8 cellular contexts compared by ENCODE assay signal in genomic region chr7:2403718-2404648, GRCh38. TPM values are rescaled to one million over a fixed set of nuclear protein-coding genes. Genes with fewer than 3 reads are reported as not detected.
DNase-seq lines count a peak whose midpoint lies in the region; ATAC-seq and TF ChIP-seq lines count a peak whose summit lies in the region.

No MANE protein-coding gene starts in this region.

- DNase-seq in NCI-H1105 (lab: John Stamatoyannopoulos, UW) (peak; percentile 4), NCI-H1105 treated with DMSO at 0.1 percent for 48 hours (lab: John Stamatoyannopoulos, UW) (no peak), SK-MEL-5 (ENCODE audit: low read depth, low spot score) (peak; percentile 30), breast epithelium (ENCODE audit: low spot score in 2 of 2) (no peak), skeletal muscle cell (ENCODE audit: low read depth) (no peak), mesenteric fat pad (ENCODE audit: low spot score) (no peak)

- TF ChIP-seq CTCF in breast epithelium (IDR thresholded peaks at IDR 0.05), result peak in 1 of 3 donors; percentile 13

- intact Hi-C loops in breast epithelium (cut with DNase I; ENCODE audit: low total_unique reads), result no loop called here

- peak overlapping the region; percentile 91 to 96 (median 94) for H3K4me3 ChIP-seq in breast epithelium
- H3K4me3 ChIP-seq in iPS-18c (ENCODE audit: insufficient read depth, low read depth, low read length), result peak overlapping the region; percentile 79
- peak overlapping the region; percentile 82 for H3K4me3 ChIP-seq in skeletal muscle cell (ENCODE audit: low read depth, low read length)

- no peaks in the 10 kb centered on the region for H3K36me3 ChIP-seq in breast epithelium

- no peaks in the 10 kb centered on the region for H3K27me3 ChIP-seq in breast epithelium

- H3K9me3 ChIP-seq in breast epithelium, result no peaks in the 10 kb centered on the region
- H3K9me3 ChIP-seq in iPS-18c (ENCODE audit: control insufficient read depth, insufficient read depth, low read length), result no peaks in the 10 kb centered on the region

- in situ Hi-C loops in SK-MEL-5 (cut with HindIII; ENCODE audit: low pct_unique_long_range_greater_than_20kb, low sequenced_read_pairs), result no loop called here

- H3K27ac ChIP-seq in breast epithelium, result peak overlapping the region; percentile 76 to 89

- peaks cover 0 to 19% of the 10 kb centered on the region in 2 donors for H3K4me1 ChIP-seq in breast epithelium

- peak; percentile 9 for ATAC-seq in HG03025 (IDR thresholded peaks at IDR 0.05; ENCODE audit: low FRiP score, unreplicated experiment)

- no peak for TF ChIP-seq POLR2A in breast epithelium (IDR thresholded peaks at IDR 0.05)

RNA-seq across cellular contexts. Expression of gene CHST12, which starts 0.6 kb away (rescaled TPM):
- 9.3 and 11.4 TPM in 2 replicates for total RNA-seq in SK-MEL-5 (2014; rRNA removed; shearing (Covaris generic))
- polyA plus RNA-seq in SK-MEL-5 (2015; cell fraction: cytosol; rRNA removed), result 42.5 and 59.6 TPM in 2 replicates
- 18.5 and 20.1 TPM in 2 replicates for polyA plus RNA-seq in SK-MEL-5 (2015; cell fraction: nucleus; rRNA removed)
- total RNA-seq in breast epithelium (10 to 100 TPM in 1 of 3 donors, 1 to 10 TPM in 2; 6.2 to 15.0 (median 7.2) TPM), mesenteric fat pad (19.2 TPM)

RNA-seq across cellular contexts. Expression of gene EIF3B, which starts 49.4 kb away (rescaled TPM):
- 386 and 411 TPM in 2 replicates for total RNA-seq in SK-MEL-5 (2014; rRNA removed; shearing (Covaris generic))
- polyA plus RNA-seq in SK-MEL-5 (2015; cell fraction: cytosol; rRNA removed), result 271 and 322 TPM in 2 replicates
- 506 and 556 TPM in 2 replicates for polyA plus RNA-seq in SK-MEL-5 (2015; cell fraction: nucleus; rRNA removed)
- total RNA-seq in breast epithelium, result 100 to 1,000 TPM; 111 to 122 (median 115) TPM
- total RNA-seq in mesenteric fat pad, result 150 TPM

Comparison
In these comparisons a context has a peak if more than half of its experiments do, and no peak if none do; other contexts are left out.
1. DNase-seq: peak in NCI-H1105 (single experiment) and SK-MEL-5 (single experiment); none in NCI-H1105 treated with DMSO at 0.1 percent for 48 hours (single experiment), breast epithelium (0 of 2), skeletal muscle cell (single experiment) and mesenteric fat pad (single experiment).
2. Peak in every context shown above with its lines, with median percentiles within 50 percentile points of each other: H3K4me3 ChIP-seq.